8 cellular contexts compared by ENCODE assay signal in genomic region chr9:129006328-129007034, GRCh38. TPM values are rescaled to one million over a fixed set of nuclear protein-coding genes. Genes with fewer than 3 reads are reported as not detected.
DNase-seq lines count a peak whose midpoint lies in the region; ATAC-seq and TF ChIP-seq lines count a peak whose summit lies in the region.

No MANE protein-coding gene starts in this region.

- H2BK15ac ChIP-seq in mesendoderm (replicated peaks; ENCODE audit: low read depth), result no peak overlapping the region

- no peak overlapping the region for H2AK5ac ChIP-seq in mesendoderm (ENCODE audit: low read length)

- CTCF ChIA-PET in activated CD4-positive, alpha-beta T cell treated with anti-CD3 and anti-CD28 coated beads, Interleukin-2, amount 10 ng/mL, durations not matched to agents 7 days and 5 days (lab: Charles Lee), result interaction anchor here (0.8 to 1.9 kb wide), 4 partner anchors 9 to 143 kb away, joined by 3 to 6 read pairs (median 6); no protein-coding TSS in a partner anchor

- H3K4me3 Mint-ChIP-seq in activated CD4-positive, alpha-beta T cell treated with anti-CD3 and anti-CD28 coated beads, Interleukin-2, amount 10 ng/mL, durations not matched to agents 7 days and 5 days, result no peak overlapping the region
- no peak overlapping the region for H3K4me3 Mint-ChIP-seq in effector memory CD8-positive, alpha-beta T cell

- H3K4me3 ChIP-seq in mesendoderm (ENCODE audit: low read length), result no peak overlapping the region

- no peaks in the 10 kb centered on the region for H3K79me2 ChIP-seq in mesendoderm (ENCODE audit: control insufficient read depth, insufficient read depth, low read length)

- no peak overlapping the region for H3K23ac ChIP-seq in mesendoderm (ENCODE audit: low read length)

- peak overlapping the region; percentile 69 for H3K27ac Mint-ChIP-seq in activated CD4-positive, alpha-beta T cell treated with anti-CD3 and anti-CD28 coated beads, Interleukin-2, amount 10 ng/mL, durations not matched to agents 7 days and 5 days
- H3K27ac Mint-ChIP-seq in effector memory CD8-positive, alpha-beta T cell, result peak overlapping the region in 1 of 2 donors; percentile 65

- no peak overlapping the region for H4K8ac ChIP-seq in mesendoderm (ENCODE audit: low read depth, low read length)

- ATAC-seq in effector memory CD8-positive, alpha-beta T cell (replicated peaks), result peak; percentile 69
- ATAC-seq in GM21447 (IDR thresholded peaks at IDR 0.05; ENCODE audit: unreplicated experiment), result no peak

- no peak overlapping the region for H3K4ac ChIP-seq in mesendoderm (ENCODE audit: low read depth, low read length)

- H3K9ac ChIP-seq in mesendoderm (ENCODE audit: low read length), result no peak overlapping the region

- peak; percentile 33 for TF ChIP-seq POLR2A in GM19193 (IDR thresholded peaks at IDR 0.05; ENCODE audit: extremely low read depth, insufficient read depth, insufficient read length)

- H3K79me1 ChIP-seq in mesendoderm (ENCODE audit: low read length), result no peaks in the 10 kb centered on the region

- H3K56ac ChIP-seq in mesendoderm (ENCODE audit: low read length), result no peak overlapping the region

- H3K27me3 Mint-ChIP-seq in activated CD4-positive, alpha-beta T cell treated with anti-CD3 and anti-CD28 coated beads, Interleukin-2, amount 10 ng/mL, durations not matched to agents 7 days and 5 days, result no peaks in the 10 kb centered on the region
- no peaks in the 10 kb centered on the region for H3K27me3 Mint-ChIP-seq in effector memory CD8-positive, alpha-beta T cell

- no peak overlapping the region for H3K4me2 ChIP-seq in mesendoderm (ENCODE audit: low read length)

- no peak overlapping the region for H4K5ac ChIP-seq in mesendoderm (ENCODE audit: low read length)

- no CpG with 5 or more reads among the region's 21 CpGs for WGBS in mesendoderm (ENCODE audit: extremely low coverage, insufficient coverage, low lambda C conversion rate)

- H3K18ac ChIP-seq in mesendoderm (ENCODE audit: low read length), result no peak overlapping the region

- H3K27ac ChIP-seq in mesendoderm (ENCODE audit: low read depth, low read length), result no peak overlapping the region

- no peaks in the 10 kb centered on the region for H3K4me1 Mint-ChIP-seq in activated CD4-positive, alpha-beta T cell treated with anti-CD3 and anti-CD28 coated beads, Interleukin-2, amount 10 ng/mL, durations not matched to agents 7 days and 5 days
- H3K4me1 Mint-ChIP-seq in effector memory CD8-positive, alpha-beta T cell (ENCODE audit: low read depth in 2 of 2), result peaks cover 0 to 4% of the 10 kb centered on the region in 2 donors

- H3K36me3 ChIP-seq in mesendoderm (ENCODE audit: control insufficient read depth, insufficient read depth, low read length), result peaks cover 29% of the 10 kb centered on the region

- H3K9me3 Mint-ChIP-seq in activated CD4-positive, alpha-beta T cell treated with anti-CD3 and anti-CD28 coated beads, Interleukin-2, amount 10 ng/mL, durations not matched to agents 7 days and 5 days, result no peaks in the 10 kb centered on the region
- H3K9me3 Mint-ChIP-seq in effector memory CD8-positive, alpha-beta T cell, result no peaks in the 10 kb centered on the region

- POLR2A ChIA-PET in activated CD4-positive, alpha-beta T cell treated with anti-CD3 and anti-CD28 coated beads, Interleukin-2, amount 10 ng/mL, durations not matched to agents 7 days and 5 days (lab: Charles Lee), result no interaction called here

- no peaks in the 10 kb centered on the region for H3K4me1 ChIP-seq in mesendoderm (ENCODE audit: control insufficient read depth, low read depth, low read length)

- no peaks in the 10 kb centered on the region for H3K27me3 ChIP-seq in mesendoderm (ENCODE audit: insufficient read depth, low read length, poor library complexity)

- H2BK5ac ChIP-seq in mesendoderm (ENCODE audit: low read length), result no peak overlapping the region

- DNase-seq in AG08395 (ENCODE audit: low spot score), result peak; percentile 90
- DNase-seq in NCI-H345 (lab: John Stamatoyannopoulos, UW), result peak; percentile 76
- DNase-seq in activated CD4-positive, alpha-beta T cell treated with anti-CD3 and anti-CD28 coated beads, Interleukin-2, amount 10 ng/mL, durations not matched to agents 7 days and 5 days, result peak; percentile 61
- DNase-seq in effector memory CD8-positive, alpha-beta T cell, result peak; percentile 18 to 36 (median 21)
- DNase-seq in mesendoderm, result peak; percentile 86
- DNase-seq in stimulated activated CD8-positive, alpha-beta memory T cell treated with anti-CD3 and anti-CD28 coated beads, Interleukin-7, amount 100 ng/mL, for 4 hours (ENCODE audit: low read depth in 2 of 2), result peak; percentile 13 to 21

- H3K36me3 Mint-ChIP-seq in activated CD4-positive, alpha-beta T cell treated with anti-CD3 and anti-CD28 coated beads, Interleukin-2, amount 10 ng/mL, durations not matched to agents 7 days and 5 days (ENCODE audit: low read depth), result peaks cover 38% of the 10 kb centered on the region
- H3K36me3 Mint-ChIP-seq in effector memory CD8-positive, alpha-beta T cell (ENCODE audit: insufficient read depth), result peaks cover 36% of the 10 kb centered on the region

- H2BK120ac ChIP-seq in mesendoderm (ENCODE audit: low read depth, low read length), result no peak overlapping the region

RNA-seq across cellular contexts. Expression of gene SH3GLB2, which starts 21.6 kb away (rescaled TPM):
- total RNA-seq in activated CD4-positive, alpha-beta T cell treated with anti-CD3 and anti-CD28 coated beads, Interleukin-2, amount 10 ng/mL, durations not matched to agents 7 days and 5 days, result 100 to 1,000 TPM; 111 to 124 TPM
- 16.9 TPM for polyA plus RNA-seq in mesendoderm (2013, experiment 1 of 2)
- 19.5 TPM for polyA plus RNA-seq in mesendoderm (2013, experiment 2 of 2)

RNA-seq across cellular contexts. Expression of gene MIGA2, which starts 29.9 kb away (rescaled TPM):
- 10 to 100 TPM; 33.8 to 43.1 TPM for total RNA-seq in activated CD4-positive, alpha-beta T cell treated with anti-CD3 and anti-CD28 coated beads, Interleukin-2, amount 10 ng/mL, durations not matched to agents 7 days and 5 days
- 8.8 TPM for polyA plus RNA-seq in mesendoderm (2013, experiment 1 of 2)
- 8.6 TPM for polyA plus RNA-seq in mesendoderm (2013, experiment 2 of 2)

RNA-seq across cellular contexts. Expression of gene NUP188, which starts 59.0 kb away (rescaled TPM):
- total RNA-seq in activated CD4-positive, alpha-beta T cell treated with anti-CD3 and anti-CD28 coated beads, Interleukin-2, amount 10 ng/mL, durations not matched to agents 7 days and 5 days, result 10 to 100 TPM; 87.7 to 87.8 TPM
- polyA plus RNA-seq in mesendoderm (2013, experiment 1 of 2), result 41.8 TPM
- 41.3 TPM for polyA plus RNA-seq in mesendoderm (2013, experiment 2 of 2)

RNA-seq across cellular contexts. Expression of gene DOLK, which starts 59.1 kb away (rescaled TPM):
- total RNA-seq in activated CD4-positive, alpha-beta T cell treated with anti-CD3 and anti-CD28 coated beads, Interleukin-2, amount 10 ng/mL, durations not matched to agents 7 days and 5 days, result 1 to 10 TPM; 8.4 to 9.2 TPM
- 17.4 TPM for polyA plus RNA-seq in mesendoderm (2013, experiment 1 of 2)
- 17.8 TPM for polyA plus RNA-seq in mesendoderm (2013, experiment 2 of 2)

Comparison
In these comparisons a context has a peak if more than half of its experiments do, and no peak if none do; other contexts are left out.
1. DNase-seq: peak in every context shown above with its lines; median percentile 90 in AG08395; 86 in mesendoderm; 76 in NCI-H345; 61 in activated CD4-positive, alpha-beta T cell treated with anti-CD3 and anti-CD28 coated beads, Interleukin-2, amount 10 ng/mL, durations not matched to agents 7 days and 5 days; 21 in effector memory CD8-positive, alpha-beta T cell; 17 in stimulated activated CD8-positive, alpha-beta memory T cell treated with anti-CD3 and anti-CD28 coated beads, Interleukin-7, amount 100 ng/mL, for 4 hours.